ENCODE assay signal across 25 cellular contexts in genomic region chr6:90722648-90723047, GRCh38.
"Had no signal": no experiment of that assay in that cellular context is flagged by ENCODE, and none has a peak within 500 bp of the region (broad histone marks: within the 10 kb centered on the region; RNA-seq: fewer than 3 reads in every experiment).

No MANE protein-coding gene starts in this region.

- H3K36me3 ChIP-seq: breast epithelium, colonic mucosa, Peyer's patch, SJSA1 had no signal

- H3K4me1 ChIP-seq: breast epithelium, colonic mucosa, Peyer's patch, SJSA1 had no signal

- H3K27ac ChIP-seq: breast epithelium, colonic mucosa, Peyer's patch, RWPE1, SJSA1 had no signal

- DNase-seq: activated CD4-positive, alpha-beta T cell treated with anti-CD3 and anti-CD28 coated beads for 48 hours; activated CD4-positive, alpha-beta T cell treated with anti-CD3 and anti-CD28 coated beads, Interleukin-2, amount 50 U/mL, for 4 hours; activated CD4-positive, CD25-positive, alpha-beta regulatory T cell treated with anti-CD3 and anti-CD28 coated beads, Interleukin-2, amount 50 U/mL, for 72 hours; activated CD8-positive, alpha-beta memory T cell treated with anti-CD3 and anti-CD28 coated beads, Interleukin-2, amount 50 U/mL, for 48 hours; activated CD8-positive, alpha-beta T cell treated with anti-CD3 and anti-CD28 coated beads, Interleukin-2, amount 10 ng/mL, durations not matched to agents 7 days and 5 days; activated naive CD4-positive, alpha-beta T cell; activated T-cell treated with anti-CD3 and anti-CD28 coated beads, Interleukin-2, amount 50 U/mL, for 1 hour; aorta; caudate nucleus; colonic mucosa; MM.1S; NCI-H1105; NCI-H1436 treated with DMSO at 0.1 percent for 48 hours; NCI-H187; NCI-H2081; NCI-H446 treated with DMSO at 0.1 percent for 48 hours; NCI-H524 treated with DMSO at 0.1 percent for 48 hours; NCI-H748 treated with DMSO at 0.1 percent for 48 hours; NK-92 treated with Interleukin-12 subunit alpha and Interleukin-12 subunit beta, amount 100 ng/mL, for 24 hours; OCI-M1; Peyer's patch; SHP77 had no signal

- H3K9me3 ChIP-seq: breast epithelium, colonic mucosa, Peyer's patch, SJSA1 had no signal

- H3K4me3 ChIP-seq: breast epithelium, colonic mucosa, Peyer's patch, SJSA1 had no signal

- H3K27me3 ChIP-seq: breast epithelium, colonic mucosa, Peyer's patch had no signal
